Comparison of ENCODE assay signal across 8 cellular contexts in genomic region chr1:155989242-155989991, GRCh38. TPM values are rescaled to one million over a fixed set of nuclear protein-coding genes. Genes with fewer than 3 reads are reported as not detected.
DNase-seq lines count a peak whose midpoint lies in the region; ATAC-seq and TF ChIP-seq lines count a peak whose summit lies in the region.

No MANE protein-coding gene starts in this region.

- no peak overlapping the region for H3K4me3 ChIP-seq in A673 (ENCODE audit: low read depth, low read length, poor library complexity, severe bottlenecking)
- peak overlapping the region; percentile 34 for H3K4me3 ChIP-seq in parathyroid adenoma (ENCODE audit: low read depth, low read length)
- H3K4me3 ChIP-seq in tibial artery, result peak overlapping the region; percentile 50 to 54

- POLR2A ChIA-PET in A673 (lab: Charles Lee; ENCODE audit: low non-redundant PET), result no interaction called here

- DNase-seq in A673 (ENCODE audit: low spot score) (peak; percentile 82), LHCN-M2 (ENCODE audit: low read depth) (peak; percentile 65), SK-MEL-5 (ENCODE audit: low read depth, low spot score) (peak; percentile 78), Right ventricle myocardium inferior (ENCODE audit: missing footprints) (peak; percentile 86), tibial artery (peak; percentile 70 to 87)
- peak; percentile 76 for DNase-seq in activated naive CD4-positive, alpha-beta T cell treated with anti-CD3 and anti-CD28 coated beads, Interleukin-2, amount 50 U/mL, for 16 hours

- in situ Hi-C loops in SK-MEL-5 (cut with HindIII; ENCODE audit: low pct_unique_long_range_greater_than_20kb, low sequenced_read_pairs), result no loop called here

- no peak overlapping the region for H3K27ac ChIP-seq in A673 (ENCODE audit: low read depth, low read length, poor library complexity, severe bottlenecking)
- no peak overlapping the region for H3K27ac ChIP-seq in parathyroid adenoma
- peak overlapping the region; percentile 68 to 79 for H3K27ac ChIP-seq in tibial artery

- no peaks in the 10 kb centered on the region for H3K9me3 ChIP-seq in A673 (ENCODE audit: low read depth, low read length, poor library complexity, severe bottlenecking)
- H3K9me3 ChIP-seq in parathyroid adenoma (ENCODE audit: control insufficient read depth, low read length), result no peaks in the 10 kb centered on the region
- H3K9me3 ChIP-seq in tibial artery, result no peaks in the 10 kb centered on the region

- H3K4me2 ChIP-seq in parathyroid adenoma (ENCODE audit: low read length), result peak overlapping the region; percentile 55

- ATAC-seq in GM18505 (IDR thresholded peaks at IDR 0.05; ENCODE audit: unreplicated experiment) (peak; percentile 64), Right ventricle myocardium inferior (peak; percentile 88)

- no peaks in the 10 kb centered on the region for H3K27me3 ChIP-seq in A673 (replicated peaks; ENCODE audit: insufficient read depth, low read depth, low read length, poor library complexity)
- H3K27me3 ChIP-seq in parathyroid adenoma (ENCODE audit: control insufficient read depth, insufficient read depth, low read length), result no peaks in the 10 kb centered on the region
- no peaks in the 10 kb centered on the region for H3K27me3 ChIP-seq in tibial artery

- H3K4me1 ChIP-seq in A673 (ENCODE audit: insufficient read depth, low read length, poor library complexity, severe bottlenecking) (peaks cover under 1% of the 10 kb centered on the region), parathyroid adenoma (peaks cover 3% of the 10 kb centered on the region), tibial artery (peaks cover 0 to 28% (median 9%) of the 10 kb centered on the region in 4 donors)

- TF ChIP-seq POLR2A in GM18505 (IDR thresholded peaks at IDR 0.05; ENCODE audit: borderline replicate concordance, extremely low read depth, insufficient read depth, insufficient read length), result no peak

- no TSS peak for BruUV-seq in A673 (replicated peaks; lab: Mats Ljungman, UMichigan)

- H3K79me2 ChIP-seq in parathyroid adenoma, result no peaks in the 10 kb centered on the region

- no peak overlapping the region for H3K9ac ChIP-seq in parathyroid adenoma

- intact Hi-C loops in A673 (cut with micrococcal nuclease; ENCODE audit: unreplicated experiment) (loop anchor here (1.0 kb wide), 1 partner anchor 51 kb away; no protein-coding TSS in a partner anchor), Right ventricle myocardium inferior (cut with DNase I) (loop anchor here (1.0 kb wide), 1 partner anchor 51 kb away; no protein-coding TSS in a partner anchor), tibial artery (cut with DNase I; ENCODE audit: low total_unique reads) (loop anchor here (2.0 kb wide), 1 partner anchor 53 kb away; no protein-coding TSS in a partner anchor)

- H3K36me3 ChIP-seq in A673 (ENCODE audit: insufficient read depth, low read length, poor library complexity, severe bottlenecking), result no peaks in the 10 kb centered on the region
- no peaks in the 10 kb centered on the region for H3K36me3 ChIP-seq in parathyroid adenoma (ENCODE audit: control insufficient read depth, insufficient read depth, low read length)
- H3K36me3 ChIP-seq in tibial artery, result no peaks in the 10 kb centered on the region

- CTCF ChIA-PET in A673 (lab: Charles Lee), result interaction anchor here (0.6 to 1.7 kb wide), 10 partner anchors 10 to 64 kb away, joined by 3 to 9 read pairs (median 3); partner anchors contain the start of genes ARHGEF2 and UBQLN4

- H2AFZ ChIP-seq in parathyroid adenoma, result no peak overlapping the region

- TF ChIP-seq CTCF in A673 (conservative IDR thresholded peaks at IDR 0.05; ENCODE audit: low read depth, low read length) (peak; percentile 97), parathyroid adenoma (IDR thresholded peaks at IDR 0.05) (peak; percentile 89), tibial artery (IDR thresholded peaks at IDR 0.05) (peak; percentile 99 to 100)

RNA-seq across cellular contexts. Expression of gene ARHGEF2, which starts 11.1 kb away (rescaled TPM):
- total RNA-seq in A673 (2021) (148 and 161 TPM in 2 replicates), LHCN-M2 (2014; rRNA removed) (228 and 262 TPM in 2 replicates), Right ventricle myocardium inferior (61.8 TPM)
- 91.6 TPM for polyA plus RNA-seq in LHCN-M2 (2012)
- 96.1 and 101 TPM in 2 replicates for total RNA-seq in SK-MEL-5 (2014; rRNA removed; shearing (Covaris generic))
- 198 and 222 TPM in 2 replicates for polyA plus RNA-seq in SK-MEL-5 (2015; cell fraction: cytosol; rRNA removed)
- polyA plus RNA-seq in SK-MEL-5 (2015; cell fraction: nucleus; rRNA removed), result 267 and 282 TPM in 2 replicates

RNA-seq across cellular contexts. Expression of gene SSR2, which starts 31.3 kb away (rescaled TPM):
- total RNA-seq in A673 (2021), result 220 and 233 TPM in 2 replicates
- 229 and 351 TPM in 2 replicates for total RNA-seq in LHCN-M2 (2014; rRNA removed)
- polyA plus RNA-seq in LHCN-M2 (2012), result 381 TPM
- 350 and 401 TPM in 2 replicates for total RNA-seq in SK-MEL-5 (2014; rRNA removed; shearing (Covaris generic))
- polyA plus RNA-seq in SK-MEL-5 (2015; cell fraction: cytosol; rRNA removed), result 442 and 515 TPM in 2 replicates
- 76.0 and 86.6 TPM in 2 replicates for polyA plus RNA-seq in SK-MEL-5 (2015; cell fraction: nucleus; rRNA removed)
- 79.9 TPM for total RNA-seq in Right ventricle myocardium inferior

RNA-seq across cellular contexts. Expression of gene RXFP4, which starts 48.0 kb away (rescaled TPM):
- total RNA-seq in A673 (2021), result not detected in 2 replicates
- total RNA-seq in LHCN-M2 (2014; rRNA removed), result not detected in 2 replicates
- not detected for polyA plus RNA-seq in LHCN-M2 (2012)
- total RNA-seq in SK-MEL-5 (2014; rRNA removed; shearing (Covaris generic)), result not detected in 2 replicates
- polyA plus RNA-seq in SK-MEL-5 (2015; cell fraction: cytosol; rRNA removed), result not detected in 2 replicates
- not detected in 2 replicates for polyA plus RNA-seq in SK-MEL-5 (2015; cell fraction: nucleus; rRNA removed)
- total RNA-seq in Right ventricle myocardium inferior, result not detected

RNA-seq across cellular contexts. Expression of gene KHDC4, which starts 55.2 kb away (rescaled TPM):
- total RNA-seq in A673 (2021) (92.7 and 93.3 TPM in 2 replicates), LHCN-M2 (2014; rRNA removed) (29.6 and 30.3 TPM in 2 replicates), Right ventricle myocardium inferior (22.0 TPM)
- polyA plus RNA-seq in LHCN-M2 (2012), result 11.4 TPM
- 28.1 and 32.1 TPM in 2 replicates for total RNA-seq in SK-MEL-5 (2014; rRNA removed; shearing (Covaris generic))
- 19.3 and 31.1 TPM in 2 replicates for polyA plus RNA-seq in SK-MEL-5 (2015; cell fraction: cytosol; rRNA removed)
- 269 and 309 TPM in 2 replicates for polyA plus RNA-seq in SK-MEL-5 (2015; cell fraction: nucleus; rRNA removed)

Comparison
In these comparisons a context has a peak if more than half of its experiments do, and no peak if none do; other contexts are left out.
1. H3K27ac ChIP-seq: peak in tibial artery (2 of 2); none in A673 (single experiment) and parathyroid adenoma (single experiment).
2. Peak in every context shown above with its lines, with median percentiles within 50 percentile points of each other: DNase-seq and CTCF ChIP-seq.